ENCODE assay signal across 22 cellular contexts in the genomic region with DNA sequence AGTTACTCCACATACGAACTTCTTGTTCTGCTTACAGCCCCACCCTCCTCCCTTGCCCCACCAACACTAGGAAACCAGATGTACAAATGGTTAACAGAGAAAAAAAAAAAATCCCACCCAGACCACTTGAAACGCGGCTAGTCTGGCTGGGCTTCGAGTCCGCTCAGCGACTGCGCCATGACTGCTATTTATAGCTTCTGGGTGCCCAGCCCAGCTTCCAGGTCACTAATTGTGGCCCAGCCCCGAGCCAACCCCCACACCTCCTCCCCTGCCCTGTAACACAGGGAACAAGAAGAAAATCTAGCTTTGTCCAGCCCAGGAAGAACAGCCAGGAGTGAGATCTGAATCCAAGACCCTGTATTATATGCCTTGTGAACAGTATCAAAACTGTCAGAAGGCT. TPM values are rescaled to one million over a fixed set of nuclear protein-coding genes. Genes with fewer than 3 reads are reported as not detected.
DNase-seq lines count a peak whose midpoint lies in the region; ATAC-seq and TF ChIP-seq lines count a peak whose summit lies in the region.
"Had no signal": no experiment of that assay in that cellular context is flagged by ENCODE, and none has a peak within 500 bp of the region (broad histone marks: within the 10 kb centered on the region; RNA-seq: fewer than 3 reads in every experiment).

No MANE protein-coding gene starts in this region.

- H3K27ac ChIP-seq in upper lobe of right lung: no peak overlapping the region
- H3K27ac ChIP-seq in smooth muscle cell (ENCODE audit: low read depth): no peak overlapping the region
- H3K27ac ChIP-seq: BLaER1, SJCRH30 had no signal

- H3K4me2 ChIP-seq in smooth muscle cell: no peak overlapping the region
- H3K4me2 ChIP-seq: BLaER1 had no signal

- peaks cover 15% of the 10 kb centered on the region for H4K20me1 ChIP-seq in smooth muscle cell (ENCODE audit: low read depth)

- TF ChIP-seq CTCF in mucosa of descending colon (IDR thresholded peaks at IDR 0.05): no peak
- TF ChIP-seq CTCF in upper lobe of right lung (IDR thresholded peaks at IDR 0.05): no peak
- no peak for TF ChIP-seq CTCF in smooth muscle cell (IDR thresholded peaks at IDR 0.05; ENCODE audit: borderline replicate concordance, insufficient read depth, poor library complexity, severe bottlenecking)
- TF ChIP-seq CTCF in GM10248 (IDR thresholded peaks at IDR 0.05; ENCODE audit: control extremely low read depth, extremely low read depth, low read depth, missing control alignments): no peak

- no peak overlapping the region for H2AFZ ChIP-seq in smooth muscle cell (ENCODE audit: low read depth)

- H3K9ac ChIP-seq in smooth muscle cell (ENCODE audit: low read depth): no peak overlapping the region
- H3K9ac ChIP-seq: BLaER1 had no signal

- 61% methylated on average over 8 of the region's 8 CpGs for WGBS in smooth muscle cell (ENCODE audit: low lambda C conversion rate)

- DNase-seq in NCI-H748 (lab: John Stamatoyannopoulos, UW; ENCODE audit: unreplicated experiment): peak; percentile 17
- no peak for DNase-seq in NCI-H748 treated with DMSO at 0.1 percent for 48 hours (lab: John Stamatoyannopoulos, UW)
- peak; percentile 78 for DNase-seq in cardiac septum (ENCODE audit: low spot score)
- peak; percentile 63 to 73 (median 64) for DNase-seq in mucosa of descending colon
- peak; percentile 67 for DNase-seq in upper lobe of right lung
- no peak for DNase-seq in smooth muscle cell (lab: John Stamatoyannopoulos, UW; ENCODE audit: unreplicated experiment)
- DNase-seq in GM10248 (ENCODE audit: extremely low spot score): no peak
- DNase-seq in effector CD4-positive, alpha-beta T cell: no peak
- DNase-seq: 8988T; CD8-positive, alpha-beta T cell; DMS79 treated with DMSO at 0.1 percent for 48 hours; KG1; NCI-H1105 treated with DMSO at 0.1 percent for 48 hours; NCI-H187; NCI-H526 treated with DMSO at 0.1 percent for 48 hours; NK-92 treated with Interleukin-12 subunit alpha and Interleukin-12 subunit beta, amount 100 ng/mL, for 24 hours; OCI-M1; RPMI8226; SJCRH30 had no signal

- CTCF ChIA-PET in GM10248 (lab: Yijun Ruan, JAX): interaction anchor here (0.8 to 5.5 kb wide), 6 partner anchors 13 to 187 kb away, joined by 3 to 77 read pairs (median 3); no protein-coding TSS in a partner anchor

- intact Hi-C loops in cardiac septum (cut with DNase I): no loop called here
- intact Hi-C loops in mucosa of descending colon (cut with DNase I, micrococcal nuclease): no loop called here
- intact Hi-C loops in upper lobe of right lung (cut with DNase I): no loop called here

- H3K79me2 ChIP-seq in smooth muscle cell (ENCODE audit: low read depth): no peaks in the 10 kb centered on the region

- H3K27me3 ChIP-seq in upper lobe of right lung (no peaks in the 10 kb centered on the region), smooth muscle cell (ENCODE audit: low read depth) (no peaks in the 10 kb centered on the region)
- H3K27me3 ChIP-seq: BLaER1, SJCRH30 had no signal

- peaks cover 41% of the 10 kb centered on the region for H3K4me1 ChIP-seq in mucosa of descending colon (ENCODE audit: low read depth)
- peaks cover 22% of the 10 kb centered on the region for H3K4me1 ChIP-seq in upper lobe of right lung
- no peaks in the 10 kb centered on the region for H3K4me1 ChIP-seq in smooth muscle cell (ENCODE audit: low read depth)
- H3K4me1 ChIP-seq: SJCRH30 had no signal

- POLR2A ChIA-PET in GM10248 (lab: Yijun Ruan, JAX): no interaction called here

- H3K9me3 ChIP-seq in mucosa of descending colon: no peaks in the 10 kb centered on the region
- no peaks in the 10 kb centered on the region for H3K9me3 ChIP-seq in upper lobe of right lung
- H3K9me3 ChIP-seq in smooth muscle cell (replicated peaks; ENCODE audit: low read depth): no peaks in the 10 kb centered on the region
- H3K9me3 ChIP-seq: BLaER1, SJCRH30 had no signal

- ATAC-seq in mucosa of descending colon (peak; percentile 49), upper lobe of right lung (peak; percentile 75)
- ATAC-seq: CD8-positive, alpha-beta T cell; HepG2 had no signal

- H3K36me3 ChIP-seq in mucosa of descending colon (ENCODE audit: low read depth): no peaks in the 10 kb centered on the region
- no peaks in the 10 kb centered on the region for H3K36me3 ChIP-seq in upper lobe of right lung
- H3K36me3 ChIP-seq in smooth muscle cell (ENCODE audit: low read depth): no peaks in the 10 kb centered on the region
- H3K36me3 ChIP-seq: BLaER1, SJCRH30 had no signal

- no peaks in the 10 kb centered on the region for H3F3A ChIP-seq in smooth muscle cell (ENCODE audit: low read depth)

- H3K4me3 ChIP-seq in mucosa of descending colon: no peak overlapping the region
- no peak overlapping the region for H3K4me3 ChIP-seq in upper lobe of right lung
- H3K4me3 ChIP-seq in smooth muscle cell: no peak overlapping the region
- H3K4me3 ChIP-seq: BLaER1, SJCRH30 had no signal

RNA-seq across cellular contexts. Expression of a gene that starts 47.1 kb away (rescaled TPM):
- total RNA-seq in cardiac septum (not detected), mucosa of descending colon (10 to 100 TPM; 31.0 to 91.2 (median 57.6) TPM), upper lobe of right lung (0.69 TPM), smooth muscle cell (0.09 TPM in 1 of 2 replicates, not detected in the other)
- polyA plus RNA-seq in smooth muscle cell: not detected in 2 replicates
- total RNA-seq: CD8-positive, alpha-beta T cell; H4; SJCRH30 had no signal
- polyA plus RNA-seq: HepG2 had no signal

RNA-seq across cellular contexts. Expression of a gene that starts 52.8 kb away (rescaled TPM):
- total RNA-seq in cardiac septum: 6.7 TPM
- 10 to 100 TPM; 31.9 to 63.6 (median 41.7) TPM for total RNA-seq in mucosa of descending colon
- total RNA-seq in upper lobe of right lung: 14.3 TPM
- total RNA-seq in smooth muscle cell: 6.0 and 13.6 TPM in 2 replicates
- 8.5 and 8.6 TPM in 2 replicates for polyA plus RNA-seq in smooth muscle cell

Comparison
In these comparisons a context has a peak if more than half of its experiments do, and no peak if none do; other contexts are left out.
1. DNase-seq: peak in NCI-H748 (single experiment), cardiac septum (single experiment), mucosa of descending colon (3 of 3) and upper lobe of right lung (single experiment); none in NCI-H748 treated with DMSO at 0.1 percent for 48 hours (single experiment), smooth muscle cell (single experiment), GM10248 (single experiment) and effector CD4-positive, alpha-beta T cell (single experiment).
2. RNA of a gene that starts 47.1 kb away (total RNA-seq): 31.0 to 91.2 TPM in mucosa of descending colon; 0.69 TPM in upper lobe of right lung (single experiment), 0.09 TPM in smooth muscle cell and not detected in cardiac septum (single experiment); every median in the first group is over 10 times any median in the second.